Comparison of ENCODE assay signal across 7 cellular contexts in the genomic region with DNA sequence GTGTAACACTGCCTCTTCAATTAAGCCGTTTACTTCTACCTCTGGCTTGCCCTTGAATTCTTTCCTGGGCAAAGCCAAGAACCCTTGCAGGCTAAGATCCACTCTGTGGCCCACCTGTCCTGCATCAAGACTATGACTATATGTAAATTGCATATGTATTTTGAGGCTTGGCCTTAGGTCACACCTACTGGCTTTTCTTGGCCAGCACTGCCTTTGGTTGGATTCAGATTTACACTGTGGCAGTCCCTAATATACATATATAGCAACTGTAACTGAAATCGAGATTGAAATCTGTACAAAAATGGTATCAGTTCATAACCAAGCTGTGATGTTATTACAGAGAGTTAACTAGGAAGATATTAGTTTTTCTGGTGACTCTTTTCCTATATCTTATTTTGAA.
"Had no signal": no experiment of that assay in that cellular context is flagged by ENCODE, and none has a peak within 500 bp of the region (broad histone marks: within the 10 kb centered on the region; RNA-seq: fewer than 3 reads in every experiment).

No MANE protein-coding gene starts in this region.

- FAIRE-seq: G401.6, GM12891, GM12892, GM18507, GM19239 had no signal

- DNase-seq: GDM1, GF-D8 had no signal
